In genomic region chr20:52383995-52384621, GRCh38 we compare ENCODE assay signal across 15 cellular contexts.
A peak's percentile ranks its signal among the peaks of the same experiment; 100 is the strongest.
DNase-seq lines count a peak whose midpoint lies in the region; ATAC-seq and TF ChIP-seq lines count a peak whose summit lies in the region.
"Had no signal": no experiment of that assay in that cellular context is flagged by ENCODE, and none has a peak within 500 bp of the region (broad histone marks: within the 10 kb centered on the region; RNA-seq: fewer than 3 reads in every experiment).

No MANE protein-coding gene starts in this region.

- intact Hi-C loops in CD4-positive, alpha-beta memory T cell (cut with micrococcal nuclease), result no loop called here
- intact Hi-C loops in lower lobe of right lung (cut with DNase I), result no loop called here

- H3K27ac Mint-ChIP-seq in activated T-cell treated with anti-CD3 and anti-CD28 coated beads, Interleukin-2, amount 50 U/mL, for 24 hours, result peak overlapping the region; percentile 5
- H3K27ac Mint-ChIP-seq in CD4-positive, alpha-beta memory T cell, result peak overlapping the region in 4 of 7 donors; percentile 25 to 65 (median 48)
- H3K27ac Mint-ChIP-seq in activated T-helper 17 cell treated with anti-CD3 and anti-CD28 coated beads, Interleukin-2, amount 50 U/mL, for 72 hours, result peak overlapping the region; percentile 62
- H3K27ac Mint-ChIP-seq: GM23338 had no signal

- TF ChIP-seq CTCF in lower lobe of right lung (IDR thresholded peaks at IDR 0.05), result no peak

- H3K9me3 ChIP-seq in CD4-positive, alpha-beta memory T cell (ENCODE audit: control insufficient read depth in 1 of 2, low read length in 2 of 2), result no peaks in the 10 kb centered on the region
- no peaks in the 10 kb centered on the region for H3K9me3 ChIP-seq in lower lobe of right lung
- H3K9me3 ChIP-seq: HAP-1 had no signal

- POLR2A ChIA-PET in CD4-positive, alpha-beta memory T cell (lab: Charles Lee; ENCODE audit: partially characterized antibody), result interaction anchor here (0.8 to 1.2 kb wide), 3 partner anchors 10 to 27 kb away, joined by 3 to 4 read pairs (median 3); no protein-coding TSS in a partner anchor

- H3K36me3 ChIP-seq in CD4-positive, alpha-beta memory T cell (ENCODE audit: insufficient read depth, low read length), result no peaks in the 10 kb centered on the region
- H3K36me3 ChIP-seq in lower lobe of right lung, result no peaks in the 10 kb centered on the region
- H3K36me3 ChIP-seq: BLaER1 treated with 17β-estradiol and CSF1 and Interleukin-3, amounts not matched to agents 10 nM and 100 nM; HAP-1 had no signal

- H3K4me1 ChIP-seq in CD4-positive, alpha-beta memory T cell (ENCODE audit: insufficient read depth, low read length), result peaks cover 10% of the 10 kb centered on the region
- no peaks in the 10 kb centered on the region for H3K4me1 ChIP-seq in lower lobe of right lung
- H3K4me1 ChIP-seq: BLaER1 treated with 17β-estradiol and CSF1 and Interleukin-3, amounts not matched to agents 10 nM and 100 nM; HAP-1 had no signal

- ATAC-seq in activated T-helper 17 cell treated with anti-CD3 and anti-CD28 coated beads, Interleukin-2, amount 50 U/mL, for 72 hours (replicated peaks), result peak; percentile 84
- ATAC-seq in lower lobe of right lung (peak; percentile 66 to 83), esophagus mucosa (no peak), HG03108 (IDR thresholded peaks at IDR 0.05; ENCODE audit: unreplicated experiment) (no peak)
- ATAC-seq: GM12878, GM23338 had no signal

- DNase-seq in activated T-cell treated with anti-CD3 and anti-CD28 coated beads, Interleukin-2, amount 50 U/mL, for 24 hours, result no peak
- no peak for DNase-seq in activated T-cell treated with anti-CD3 and anti-CD28 coated beads, Interleukin-2, amount 50 U/mL, for 48 hours
- DNase-seq in CD4-positive, alpha-beta memory T cell, result no peak
- no peak for DNase-seq in lower lobe of right lung
- DNase-seq: ACHN; Calu3; CD4-positive, CD25-positive, alpha-beta regulatory T cell; DMS79 had no signal

- CTCF ChIA-PET in CD4-positive, alpha-beta memory T cell (lab: Charles Lee; ENCODE audit: partially characterized antibody), result interaction anchor here (0.9 to 3.2 kb wide), 3 partner anchors 18 to 33 kb away, joined by 3 to 12 read pairs (median 5); no protein-coding TSS in a partner anchor

- H3K4me3 Mint-ChIP-seq in activated T-cell treated with anti-CD3 and anti-CD28 coated beads, Interleukin-2, amount 50 U/mL, for 24 hours, result no peak overlapping the region
- no peak overlapping the region for H3K4me3 Mint-ChIP-seq in CD4-positive, alpha-beta memory T cell
- H3K4me3 Mint-ChIP-seq in activated T-helper 17 cell treated with anti-CD3 and anti-CD28 coated beads, Interleukin-2, amount 50 U/mL, for 72 hours, result peak overlapping the region; percentile 28
- H3K4me3 Mint-ChIP-seq: CD4-positive, CD25-positive, alpha-beta regulatory T cell; GM23338 had no signal

- H3K27me3 Mint-ChIP-seq in activated T-cell treated with anti-CD3 and anti-CD28 coated beads, Interleukin-2, amount 50 U/mL, for 24 hours, result no peaks in the 10 kb centered on the region
- H3K27me3 Mint-ChIP-seq in CD4-positive, alpha-beta memory T cell, result no peaks in the 10 kb centered on the region
- no peaks in the 10 kb centered on the region for H3K27me3 Mint-ChIP-seq in activated T-helper 17 cell treated with anti-CD3 and anti-CD28 coated beads, Interleukin-2, amount 50 U/mL, for 72 hours

- H3K4me1 Mint-ChIP-seq in activated T-cell treated with anti-CD3 and anti-CD28 coated beads, Interleukin-2, amount 50 U/mL, for 24 hours (ENCODE audit: low read depth), result peaks cover 17% of the 10 kb centered on the region
- peaks cover 11 to 28% (median 13%) of the 10 kb centered on the region in 4 donors for H3K4me1 Mint-ChIP-seq in CD4-positive, alpha-beta memory T cell
- H3K4me1 Mint-ChIP-seq in activated T-helper 17 cell treated with anti-CD3 and anti-CD28 coated beads, Interleukin-2, amount 50 U/mL, for 72 hours, result peaks cover 5% of the 10 kb centered on the region
- H3K4me1 Mint-ChIP-seq: GM23338 had no signal

- no peaks in the 10 kb centered on the region for H3K27me3 ChIP-seq in CD4-positive, alpha-beta memory T cell (ENCODE audit: insufficient read depth, low read length)
- no peaks in the 10 kb centered on the region for H3K27me3 ChIP-seq in lower lobe of right lung (ENCODE audit: low read depth)
- H3K27me3 ChIP-seq: BLaER1 treated with 17β-estradiol and CSF1 and Interleukin-3, amounts not matched to agents 10 nM and 100 nM had no signal

- H3K27ac ChIP-seq in CD4-positive, alpha-beta memory T cell (ENCODE audit: low read depth, low read length), result no peak overlapping the region
- H3K27ac ChIP-seq in lower lobe of right lung, result no peak overlapping the region
- H3K27ac ChIP-seq: BLaER1 treated with 17β-estradiol and CSF1 and Interleukin-3, amounts not matched to agents 10 nM and 100 nM had no signal

- H3K36me3 Mint-ChIP-seq in activated T-cell treated with anti-CD3 and anti-CD28 coated beads, Interleukin-2, amount 50 U/mL, for 24 hours (ENCODE audit: low read depth), result no peaks in the 10 kb centered on the region
- no peaks in the 10 kb centered on the region for H3K36me3 Mint-ChIP-seq in CD4-positive, alpha-beta memory T cell
- no peaks in the 10 kb centered on the region for H3K36me3 Mint-ChIP-seq in activated T-helper 17 cell treated with anti-CD3 and anti-CD28 coated beads, Interleukin-2, amount 50 U/mL, for 72 hours (ENCODE audit: low read depth)
- H3K36me3 Mint-ChIP-seq: CD4-positive, CD25-positive, alpha-beta regulatory T cell had no signal

- H3K4me3 ChIP-seq in CD4-positive, alpha-beta memory T cell (ENCODE audit: low read length in 2 of 2), result no peak overlapping the region
- no peak overlapping the region for H3K4me3 ChIP-seq in lower lobe of right lung
- H3K4me3 ChIP-seq: BLaER1 treated with 17β-estradiol and CSF1 and Interleukin-3, amounts not matched to agents 10 nM and 100 nM; GM12878; GM23338; HAP-1 had no signal

- H3K9me3 Mint-ChIP-seq in activated T-cell treated with anti-CD3 and anti-CD28 coated beads, Interleukin-2, amount 50 U/mL, for 24 hours, result peaks cover 3% of the 10 kb centered on the region
- H3K9me3 Mint-ChIP-seq in CD4-positive, alpha-beta memory T cell, result peaks cover 0 to 7% (median 0%) of the 10 kb centered on the region in 8 donors
- H3K9me3 Mint-ChIP-seq in activated T-helper 17 cell treated with anti-CD3 and anti-CD28 coated beads, Interleukin-2, amount 50 U/mL, for 72 hours, result peaks cover 3% of the 10 kb centered on the region

Comparison
In these comparisons a context has a peak if more than half of its experiments do, and no peak if none do; other contexts are left out.
1. H3K27ac Mint-ChIP-seq: peak in every context shown above with its lines; median percentile 62 in activated T-helper 17 cell treated with anti-CD3 and anti-CD28 coated beads, Interleukin-2, amount 50 U/mL, for 72 hours; 48 in CD4-positive, alpha-beta memory T cell; 5 in activated T-cell treated with anti-CD3 and anti-CD28 coated beads, Interleukin-2, amount 50 U/mL, for 24 hours.
2. ATAC-seq: peak in activated T-helper 17 cell treated with anti-CD3 and anti-CD28 coated beads, Interleukin-2, amount 50 U/mL, for 72 hours (single experiment) and lower lobe of right lung (2 of 2); none in esophagus mucosa (single experiment) and HG03108 (single experiment).